1 cellular context compared by ENCODE assay signal in the genomic region with DNA sequence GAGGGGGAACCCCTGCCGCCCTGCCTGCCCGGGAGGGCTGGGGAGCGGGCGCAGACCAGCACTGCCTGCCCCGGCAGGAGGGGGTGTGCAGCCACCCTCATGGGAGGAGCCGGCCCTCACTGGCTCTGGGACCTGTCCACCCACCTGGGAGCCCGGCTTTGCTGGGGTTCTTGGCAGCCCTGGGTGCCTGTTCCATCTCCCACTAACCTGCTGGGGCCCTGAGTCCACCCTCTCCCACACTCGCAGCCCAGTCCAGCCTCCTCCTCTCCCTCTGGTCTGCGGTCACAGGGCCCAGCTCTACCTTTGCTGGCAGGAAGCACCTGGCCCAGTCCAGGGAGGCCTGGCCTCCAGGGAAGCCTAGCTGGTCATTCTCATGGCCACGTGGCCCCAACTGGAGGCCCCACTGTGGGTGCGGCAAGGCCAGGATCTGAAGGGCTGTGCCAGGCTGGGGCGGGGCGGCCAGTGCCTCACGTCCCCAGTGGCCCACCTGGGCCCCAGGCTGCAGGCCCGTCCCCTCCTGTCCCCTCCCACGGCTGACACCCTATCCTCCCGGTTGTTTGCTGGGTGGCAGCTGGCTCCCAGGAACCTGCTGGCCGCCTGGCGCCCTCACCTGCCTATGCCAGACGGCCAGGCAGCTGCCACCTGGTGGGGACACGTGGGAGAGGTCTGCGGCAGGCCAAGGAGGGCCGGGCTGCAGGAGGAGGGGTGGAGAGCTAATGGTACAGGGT.
TF ChIP-seq lines count a peak whose summit lies in the region.

A gene (minus strand): TSS at position 393 of the 728 bp plus-strand sequence. CDS start 721 bp downstream, outside the sequence.

TF ChIP-seq in HepG2, 621 proteins besides CTCF, POLR2A, EP300 and RAD21 (continued from another document and continues in another):
- TF ChIP-seq, protein P1, sequence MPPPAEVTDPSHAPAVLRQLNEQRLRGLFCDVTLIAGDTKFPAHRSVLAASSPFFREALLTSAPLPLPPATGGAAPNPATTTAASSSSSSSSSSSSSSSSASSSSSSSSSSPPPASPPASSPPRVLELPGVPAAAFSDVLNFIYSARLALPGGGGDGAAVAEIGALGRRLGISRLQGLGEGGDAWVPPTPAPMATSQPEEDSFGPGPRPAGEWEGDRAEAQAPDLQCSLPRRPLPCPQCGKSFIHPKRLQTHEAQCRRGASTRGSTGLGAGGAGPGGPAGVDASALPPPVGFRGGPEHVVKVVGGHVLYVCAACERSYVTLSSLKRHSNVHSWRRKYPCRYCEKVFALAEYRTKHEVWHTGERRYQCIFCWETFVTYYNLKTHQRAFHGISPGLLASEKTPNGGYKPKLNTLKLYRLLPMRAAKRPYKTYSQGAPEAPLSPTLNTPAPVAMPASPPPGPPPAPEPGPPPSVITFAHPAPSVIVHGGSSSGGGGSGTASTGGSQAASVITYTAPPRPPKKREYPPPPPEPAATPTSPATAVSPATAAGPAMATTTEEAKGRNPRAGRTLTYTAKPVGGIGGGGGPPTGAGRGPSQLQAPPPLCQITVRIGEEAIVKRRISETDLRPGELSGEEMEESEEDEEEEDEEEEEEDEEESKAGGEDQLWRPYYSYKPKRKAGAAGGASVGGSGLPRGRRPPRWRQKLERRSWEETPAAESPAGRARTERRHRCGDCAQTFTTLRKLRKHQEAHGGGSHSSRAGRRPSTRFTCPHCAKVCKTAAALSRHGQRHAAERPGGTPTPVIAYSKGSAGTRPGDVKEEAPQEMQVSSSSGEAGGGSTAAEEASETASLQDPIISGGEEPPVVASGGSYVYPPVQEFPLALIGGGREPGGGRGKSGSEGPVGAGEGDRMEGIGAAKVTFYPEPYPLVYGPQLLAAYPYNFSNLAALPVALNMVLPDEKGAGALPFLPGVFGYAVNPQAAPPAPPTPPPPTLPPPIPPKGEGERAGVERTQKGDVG (CRISPR knock-in tag; IDR thresholded peaks at IDR 0.05; ENCODE audit: borderline replicate concordance) = peak; percentile 65; the same call in 1 of the 2 replicates
- no peak for TF ChIP-seq ZNF354B (CRISPR knock-in tag; IDR thresholded peaks at IDR 0.05)
- no peak for TF ChIP-seq ZNF382 (CRISPR knock-in tag; IDR thresholded peaks at IDR 0.05; ENCODE audit: borderline replicate concordance)
- no peak; the same call in 1 of the 2 replicates for TF ChIP-seq ZNF816 (CRISPR knock-in tag; IDR thresholded peaks at IDR 0.05; ENCODE audit: borderline replicate concordance)
- TF ChIP-seq ZNF33B (CRISPR knock-in tag; IDR thresholded peaks at IDR 0.05) = peak; percentile 88; the same call in 1 of the 2 replicates
- TF ChIP-seq ZZZ3 (CRISPR knock-in tag; IDR thresholded peaks at IDR 0.05; ENCODE audit: borderline replicate concordance) = peak; percentile 45; the same call in 1 of the 2 replicates
- TF ChIP-seq ZEB1 (IDR thresholded peaks at IDR 0.05; ENCODE audit: insufficient replicate concordance, low read depth) = peak; percentile 86
- TF ChIP-seq, protein P2, sequence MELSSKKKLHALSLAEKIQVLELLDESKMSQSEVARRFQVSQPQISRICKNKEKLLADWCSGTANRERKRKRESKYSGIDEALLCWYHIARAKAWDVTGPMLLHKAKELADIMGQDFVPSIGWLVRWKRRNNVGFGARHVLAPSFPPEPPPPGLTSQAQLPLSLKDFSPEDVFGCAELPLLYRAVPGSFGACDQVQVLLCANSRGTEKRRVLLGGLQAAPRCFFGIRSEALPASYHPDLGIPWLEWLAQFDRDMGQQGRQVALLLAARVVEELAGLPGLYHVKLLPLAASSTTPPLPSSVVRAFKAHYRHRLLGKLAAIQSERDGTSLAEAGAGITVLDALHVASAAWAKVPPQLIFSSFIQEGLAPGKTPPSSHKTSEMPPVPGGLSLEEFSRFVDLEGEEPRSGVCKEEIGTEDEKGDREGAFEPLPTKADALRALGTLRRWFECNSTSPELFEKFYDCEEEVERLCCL (CRISPR knock-in tag; IDR thresholded peaks at IDR 0.05; ENCODE audit: borderline replicate concordance) = 0 out of 2 replicates have a peak, but pooled peaks have one; percentile 39
- TF ChIP-seq DR1 (CRISPR knock-in tag; IDR thresholded peaks at IDR 0.05) = peak; percentile 70
- TF ChIP-seq, protein P3, sequence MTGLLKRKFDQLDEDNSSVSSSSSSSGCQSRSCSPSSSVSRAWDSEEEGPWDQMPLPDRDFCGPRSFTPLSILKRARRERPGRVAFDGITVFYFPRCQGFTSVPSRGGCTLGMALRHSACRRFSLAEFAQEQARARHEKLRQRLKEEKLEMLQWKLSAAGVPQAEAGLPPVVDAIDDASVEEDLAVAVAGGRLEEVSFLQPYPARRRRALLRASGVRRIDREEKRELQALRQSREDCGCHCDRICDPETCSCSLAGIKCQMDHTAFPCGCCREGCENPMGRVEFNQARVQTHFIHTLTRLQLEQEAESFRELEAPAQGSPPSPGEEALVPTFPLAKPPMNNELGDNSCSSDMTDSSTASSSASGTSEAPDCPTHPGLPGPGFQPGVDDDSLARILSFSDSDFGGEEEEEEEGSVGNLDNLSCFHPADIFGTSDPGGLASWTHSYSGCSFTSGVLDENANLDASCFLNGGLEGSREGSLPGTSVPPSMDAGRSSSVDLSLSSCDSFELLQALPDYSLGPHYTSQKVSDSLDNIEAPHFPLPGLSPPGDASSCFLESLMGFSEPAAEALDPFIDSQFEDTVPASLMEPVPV (CRISPR knock-in tag; IDR thresholded peaks at IDR 0.05) = peak; percentile 83
- TF ChIP-seq AGO2 (optimal IDR thresholded peaks at IDR 0.05; ENCODE audit: low read depth, low read length) = peak; percentile 79
- TF ChIP-seq, protein P4, sequence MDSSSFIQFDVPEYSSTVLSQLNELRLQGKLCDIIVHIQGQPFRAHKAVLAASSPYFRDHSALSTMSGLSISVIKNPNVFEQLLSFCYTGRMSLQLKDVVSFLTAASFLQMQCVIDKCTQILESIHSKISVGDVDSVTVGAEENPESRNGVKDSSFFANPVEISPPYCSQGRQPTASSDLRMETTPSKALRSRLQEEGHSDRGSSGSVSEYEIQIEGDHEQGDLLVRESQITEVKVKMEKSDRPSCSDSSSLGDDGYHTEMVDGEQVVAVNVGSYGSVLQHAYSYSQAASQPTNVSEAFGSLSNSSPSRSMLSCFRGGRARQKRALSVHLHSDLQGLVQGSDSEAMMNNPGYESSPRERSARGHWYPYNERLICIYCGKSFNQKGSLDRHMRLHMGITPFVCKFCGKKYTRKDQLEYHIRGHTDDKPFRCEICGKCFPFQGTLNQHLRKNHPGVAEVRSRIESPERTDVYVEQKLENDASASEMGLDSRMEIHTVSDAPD (CRISPR knock-in tag; IDR thresholded peaks at IDR 0.05) = peak; percentile 86; the same call in 1 of the 2 replicates
- peak; percentile 99 for TF ChIP-seq MYC (CRISPR knock-in tag; IDR thresholded peaks at IDR 0.05; ENCODE audit: borderline replicate concordance)
- TF ChIP-seq ZNF230 (CRISPR knock-in tag; IDR thresholded peaks at IDR 0.05) = no peak
- TF ChIP-seq ZNF660 (CRISPR knock-in tag; IDR thresholded peaks at IDR 0.05; ENCODE audit: borderline replicate concordance, low read depth) = no peak
- TF ChIP-seq, protein P5, sequence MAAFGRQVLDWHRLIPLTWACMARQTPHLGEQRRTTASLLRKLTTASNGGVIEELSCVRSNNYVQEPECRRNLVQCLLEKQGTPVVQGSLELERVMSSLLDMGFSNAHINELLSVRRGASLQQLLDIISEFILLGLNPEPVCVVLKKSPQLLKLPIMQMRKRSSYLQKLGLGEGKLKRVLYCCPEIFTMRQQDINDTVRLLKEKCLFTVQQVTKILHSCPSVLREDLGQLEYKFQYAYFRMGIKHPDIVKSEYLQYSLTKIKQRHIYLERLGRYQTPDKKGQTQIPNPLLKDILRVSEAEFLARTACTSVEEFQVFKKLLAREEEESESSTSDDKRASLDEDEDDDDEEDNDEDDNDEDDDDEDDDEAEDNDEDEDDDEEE (CRISPR knock-in tag; IDR thresholded peaks at IDR 0.05) = peak; percentile 92
- TF ChIP-seq ZNF383 (CRISPR knock-in tag; IDR thresholded peaks at IDR 0.05; ENCODE audit: borderline replicate concordance) = no peak
- TF ChIP-seq, protein P6, sequence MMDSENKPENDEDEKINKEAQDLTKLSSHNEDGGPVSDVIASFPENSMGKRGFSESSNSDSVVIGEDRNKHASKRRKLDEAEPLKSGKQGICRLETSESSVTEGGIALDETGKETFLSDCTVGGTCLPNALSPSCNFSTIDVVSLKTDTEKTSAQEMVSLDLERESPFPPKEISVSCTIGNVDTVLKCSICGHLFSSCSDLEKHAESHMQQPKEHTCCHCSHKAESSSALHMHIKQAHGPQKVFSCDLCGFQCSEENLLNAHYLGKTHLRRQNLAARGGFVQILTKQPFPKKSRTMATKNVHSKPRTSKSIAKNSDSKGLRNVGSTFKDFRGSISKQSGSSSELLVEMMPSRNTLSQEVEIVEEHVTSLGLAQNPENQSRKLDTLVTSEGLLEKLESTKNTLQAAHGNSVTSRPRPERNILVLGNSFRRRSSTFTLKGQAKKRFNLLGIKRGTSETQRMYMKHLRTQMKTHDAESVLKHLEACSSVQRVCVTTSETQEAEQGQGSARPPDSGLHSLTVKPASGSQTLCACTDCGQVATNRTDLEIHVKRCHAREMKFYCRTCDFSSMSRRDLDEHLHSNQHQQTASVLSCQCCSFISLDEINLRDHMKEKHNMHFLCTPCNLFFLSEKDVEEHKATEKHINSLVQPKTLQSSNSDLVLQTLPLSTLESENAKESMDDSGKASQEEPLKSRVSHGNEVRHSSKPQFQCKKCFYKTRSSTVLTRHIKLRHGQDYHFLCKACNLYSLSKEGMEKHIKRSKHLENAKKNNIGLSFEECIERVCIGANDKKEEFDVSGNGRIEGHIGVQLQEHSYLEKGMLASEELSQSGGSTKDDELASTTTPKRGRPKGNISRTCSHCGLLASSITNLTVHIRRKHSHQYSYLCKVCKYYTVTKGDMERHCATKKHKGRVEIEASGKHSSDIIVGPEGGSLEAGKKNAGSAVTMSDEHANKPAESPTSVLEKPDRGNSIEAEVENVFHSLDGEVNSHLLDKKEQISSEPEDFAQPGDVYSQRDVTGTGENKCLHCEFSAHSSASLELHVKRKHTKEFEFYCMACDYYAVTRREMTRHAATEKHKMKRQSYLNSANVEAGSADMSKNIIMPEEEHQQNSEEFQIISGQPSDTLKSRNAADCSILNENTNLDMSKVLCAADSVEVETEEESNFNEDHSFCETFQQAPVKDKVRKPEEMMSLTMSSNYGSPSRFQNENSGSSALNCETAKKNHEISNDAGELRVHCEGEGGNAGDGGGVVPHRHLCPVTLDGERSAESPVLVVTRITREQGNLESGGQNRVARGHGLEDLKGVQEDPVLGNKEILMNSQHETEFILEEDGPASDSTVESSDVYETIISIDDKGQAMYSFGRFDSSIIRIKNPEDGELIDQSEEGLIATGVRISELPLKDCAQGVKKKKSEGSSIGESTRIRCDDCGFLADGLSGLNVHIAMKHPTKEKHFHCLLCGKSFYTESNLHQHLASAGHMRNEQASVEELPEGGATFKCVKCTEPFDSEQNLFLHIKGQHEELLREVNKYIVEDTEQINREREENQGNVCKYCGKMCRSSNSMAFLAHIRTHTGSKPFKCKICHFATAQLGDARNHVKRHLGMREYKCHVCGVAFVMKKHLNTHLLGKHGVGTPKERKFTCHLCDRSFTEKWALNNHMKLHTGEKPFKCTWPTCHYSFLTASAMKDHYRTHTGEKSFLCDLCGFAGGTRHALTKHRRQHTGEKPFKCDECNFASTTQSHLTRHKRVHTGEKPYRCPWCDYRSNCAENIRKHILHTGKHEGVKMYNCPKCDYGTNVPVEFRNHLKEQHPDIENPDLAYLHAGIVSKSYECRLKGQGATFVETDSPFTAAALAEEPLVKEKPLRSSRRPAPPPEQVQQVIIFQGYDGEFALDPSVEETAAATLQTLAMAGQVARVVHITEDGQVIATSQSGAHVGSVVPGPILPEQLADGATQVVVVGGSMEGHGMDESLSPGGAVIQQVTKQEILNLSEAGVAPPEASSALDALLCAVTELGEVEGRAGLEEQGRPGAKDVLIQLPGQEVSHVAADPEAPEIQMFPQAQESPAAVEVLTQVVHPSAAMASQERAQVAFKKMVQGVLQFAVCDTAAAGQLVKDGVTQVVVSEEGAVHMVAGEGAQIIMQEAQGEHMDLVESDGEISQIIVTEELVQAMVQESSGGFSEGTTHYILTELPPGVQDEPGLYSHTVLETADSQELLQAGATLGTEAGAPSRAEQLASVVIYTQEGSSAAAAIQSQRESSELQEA (CRISPR knock-in tag; IDR thresholded peaks at IDR 0.05; ENCODE audit: not compliant biosample characterization) = peak; percentile 77
- TF ChIP-seq ZNF570 (CRISPR knock-in tag; IDR thresholded peaks at IDR 0.05; ENCODE audit: borderline replicate concordance) = peak; percentile 72; the same call in 1 of the 2 replicates
- TF ChIP-seq JUNB (CRISPR knock-in tag; IDR thresholded peaks at IDR 0.05; ENCODE audit: borderline replicate concordance) = no peak
- no peak for TF ChIP-seq ASH2L (IDR thresholded peaks at IDR 0.05; ENCODE audit: insufficient read length, low read depth, low read length)
- no peak; the same call in 1 of the 2 replicates for TF ChIP-seq NCOA2 (CRISPR knock-in tag; IDR thresholded peaks at IDR 0.05)
- peak; percentile 54; the same call in 1 of the 2 replicates for TF ChIP-seq ZNF629 (CRISPR knock-in tag; conservative IDR thresholded peaks at IDR 0.05)
- no peak for TF ChIP-seq ZFP36L2 (CRISPR knock-in tag; IDR thresholded peaks at IDR 0.05)
- TF ChIP-seq CREM (IDR thresholded peaks at IDR 0.05) = no peak
- no peak for TF ChIP-seq CREM (CRISPR knock-in tag; IDR thresholded peaks at IDR 0.05)
- TF ChIP-seq NFIB (CRISPR knock-in tag; IDR thresholded peaks at IDR 0.05; ENCODE audit: borderline replicate concordance) = no peak
- TF ChIP-seq ZNF124 (CRISPR knock-in tag; IDR thresholded peaks at IDR 0.05) = 0 out of 2 replicates have a peak, but pooled peaks have one; percentile 22
- TF ChIP-seq, protein P7, sequence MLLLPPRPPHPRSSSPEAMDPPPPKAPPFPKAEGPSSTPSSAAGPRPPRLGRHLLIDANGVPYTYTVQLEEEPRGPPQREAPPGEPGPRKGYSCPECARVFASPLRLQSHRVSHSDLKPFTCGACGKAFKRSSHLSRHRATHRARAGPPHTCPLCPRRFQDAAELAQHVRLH (CRISPR knock-in tag; IDR thresholded peaks at IDR 0.05; ENCODE audit: borderline replicate concordance, low read depth) = peak; percentile 66; the same call in 1 of the 2 replicates
- TF ChIP-seq ZNF460 (CRISPR knock-in tag; IDR thresholded peaks at IDR 0.05; ENCODE audit: borderline replicate concordance) = peak; percentile 7; the same call in 1 of the 2 replicates
- no peak for TF ChIP-seq ZNF564 (CRISPR knock-in tag; IDR thresholded peaks at IDR 0.05)
- no peak for TF ChIP-seq ZNF432 (CRISPR knock-in tag; IDR thresholded peaks at IDR 0.05; ENCODE audit: borderline replicate concordance)
- peak; percentile 48; the same call in 1 of the 2 replicates for TF ChIP-seq FOXC1 (CRISPR knock-in tag; IDR thresholded peaks at IDR 0.05; ENCODE audit: borderline replicate concordance)
- no peak for TF ChIP-seq ATF1 (CRISPR knock-in tag; IDR thresholded peaks at IDR 0.05)
- TF ChIP-seq ZNF652 (CRISPR knock-in tag; IDR thresholded peaks at IDR 0.05; ENCODE audit: borderline replicate concordance, low read depth) = peak; percentile 39; the same call in 1 of the 2 replicates
